In the genomic region with DNA sequence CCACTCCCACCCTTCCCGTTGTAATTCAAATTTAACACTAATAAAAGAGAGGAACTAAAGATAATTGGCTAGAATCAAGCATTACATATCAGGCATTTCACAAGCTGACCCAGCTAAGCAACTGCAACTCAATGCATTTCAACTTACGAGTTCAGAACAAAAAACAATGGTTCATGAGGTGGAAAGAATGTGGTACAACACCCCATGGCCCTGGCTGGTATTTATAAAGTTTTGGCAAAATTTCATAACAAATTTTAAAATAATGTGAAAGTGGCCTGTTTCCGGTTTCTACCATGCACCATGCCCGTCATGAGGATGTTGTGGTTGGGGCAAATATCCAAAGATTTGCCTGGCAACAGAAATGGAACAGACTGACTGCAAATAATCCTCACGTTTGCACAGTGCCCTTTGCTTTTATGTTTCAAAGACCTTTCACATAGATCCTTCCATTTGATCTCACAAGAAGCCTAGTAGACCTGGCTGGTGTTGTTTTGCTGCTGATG, we compare ENCODE assay signal across 9 cellular contexts.
DNase-seq lines count a peak whose midpoint lies in the region; ATAC-seq and TF ChIP-seq lines count a peak whose summit lies in the region.
"Had no signal": no experiment of that assay in that cellular context is flagged by ENCODE, and none has a peak within 500 bp of the region (broad histone marks: within the 10 kb centered on the region; RNA-seq: fewer than 3 reads in every experiment).

No MANE protein-coding gene starts in this region.

- no peak overlapping the region for H3K27ac ChIP-seq in left lung

- CTCF ChIA-PET in MCF 10A (lab: Yijun Ruan, JAX), result interaction anchor here (0.6 kb wide), 1 partner anchor 448 kb away, joined by 4 read pairs; no protein-coding TSS in a partner anchor

- H3K27me3 Mint-ChIP-seq in MCF 10A (ENCODE audit: insufficient read depth, unreplicated experiment), result no peaks in the 10 kb centered on the region

- no peaks in the 10 kb centered on the region for H3K27me3 ChIP-seq in left lung

- no peak overlapping the region for H3K4me3 Mint-ChIP-seq in MCF 10A (ENCODE audit: unreplicated experiment)
- H3K4me3 Mint-ChIP-seq: IgD-negative memory B cell had no signal

- H3K4me1 ChIP-seq in left lung, result peaks cover 0 to 4% of the 10 kb centered on the region in 2 donors

- no peak for TF ChIP-seq CTCF in AG10803 (conservative IDR thresholded peaks at IDR 0.05; ENCODE audit: low read length)
- no peak for TF ChIP-seq CTCF in MCF 10A (IDR thresholded peaks at IDR 0.05; ENCODE audit: unreplicated experiment)
- TF ChIP-seq CTCF in left lung (IDR thresholded peaks at IDR 0.05), result no peak

- intact Hi-C loops in MCF 10A (cut with micrococcal nuclease) (no loop called here), left lung (cut with DNase I) (no loop called here)

- POLR2A ChIA-PET in MCF 10A (lab: Yijun Ruan, JAX), result no interaction called here

- H3K9me3 ChIP-seq in left lung, result no peaks in the 10 kb centered on the region

- H3K4me1 Mint-ChIP-seq in MCF 10A (ENCODE audit: insufficient read depth, unreplicated experiment), result peaks cover 17% of the 10 kb centered on the region

- BruUV-seq in MCF 10A (replicated peaks; lab: Mats Ljungman, UMichigan), result no TSS peak

- H3K36me3 Mint-ChIP-seq in MCF 10A (ENCODE audit: insufficient read depth, unreplicated experiment), result no peaks in the 10 kb centered on the region
- H3K36me3 Mint-ChIP-seq: IgD-negative memory B cell had no signal

- ATAC-seq in left lung, result peak; percentile 52
- ATAC-seq in HG02642 (IDR thresholded peaks at IDR 0.05; ENCODE audit: poor library complexity, unreplicated experiment), result no peak
- no peak for ATAC-seq in GM19452 (IDR thresholded peaks at IDR 0.05; ENCODE audit: unreplicated experiment)

- no peaks in the 10 kb centered on the region for H3K36me3 ChIP-seq in left lung

- DNase-seq in AG10803 (ENCODE audit: low read depth) (peak; percentile 73), HS-27A (ENCODE audit: low read depth) (peak; percentile 73), MCF 10A (ENCODE audit: unreplicated experiment) (peak; percentile 47), left lung (no peak), NAMALWA (ENCODE audit: low spot score) (no peak), NCI-H146 treated with DMSO at 0.1 percent for 48 hours (lab: John Stamatoyannopoulos, UW; ENCODE audit: unreplicated experiment) (no peak)

- no peak overlapping the region for H3K4me3 ChIP-seq in AG10803 (ENCODE audit: low read length)
- no peak overlapping the region for H3K4me3 ChIP-seq in left lung

- H3K27ac Mint-ChIP-seq in MCF 10A (ENCODE audit: low read depth, unreplicated experiment), result peak overlapping the region; percentile 60
- H3K27ac Mint-ChIP-seq: IgD-negative memory B cell had no signal

- no peaks in the 10 kb centered on the region for H3K9me3 Mint-ChIP-seq in MCF 10A (ENCODE audit: unreplicated experiment)

Comparison
In these comparisons a context has a peak if more than half of its experiments do, and no peak if none do; other contexts are left out.
1. DNase-seq: peak in AG10803 (single experiment), HS-27A (single experiment) and MCF 10A (single experiment); none in left lung (0 of 2), NAMALWA (single experiment) and NCI-H146 treated with DMSO at 0.1 percent for 48 hours (single experiment).